13 cellular contexts compared by ENCODE assay signal in genomic region chr17:44546711-44547606, GRCh38. TPM values are rescaled to one million over a fixed set of nuclear protein-coding genes. Genes with fewer than 3 reads are reported as not detected.
DNase-seq lines count a peak whose midpoint lies in the region; ATAC-seq and TF ChIP-seq lines count a peak whose summit lies in the region.
"Had no signal": no experiment of that assay in that cellular context is flagged by ENCODE, and none has a peak within 500 bp of the region (broad histone marks: within the 10 kb centered on the region; RNA-seq: fewer than 3 reads in every experiment).

No MANE protein-coding gene starts in this region.

- H3K27ac Mint-ChIP-seq in type B pancreatic cell = peak overlapping the region; percentile 67
- H3K27ac Mint-ChIP-seq: activated CD4-positive, alpha-beta T cell treated with anti-CD3 and anti-CD28 coated beads for 36 hours; activated naive CD8-positive, alpha-beta T cell treated with anti-CD3 and anti-CD28 coated beads for 36 hours; naive thymus-derived CD8-positive, alpha-beta T cell had no signal

- peak; percentile 49 for DNase-seq in NOMO-1 treated with DMSO at 0.1 percent for 48 hours (lab: John Stamatoyannopoulos, UW; ENCODE audit: unreplicated experiment)
- no peak for DNase-seq in NOMO-1 treated with dmso at 0.1 percent for 144 hours (lab: John Stamatoyannopoulos, UW; ENCODE audit: unreplicated experiment)
- no peak for DNase-seq in type B pancreatic cell (ENCODE audit: extremely low spot score, unreplicated experiment)
- no peak for DNase-seq in left lung
- DNase-seq in aorta = no peak
- DNase-seq: activated CD4-positive, alpha-beta T cell treated with anti-CD3 and anti-CD28 coated beads for 36 hours; activated naive CD8-positive, alpha-beta T cell treated with anti-CD3 and anti-CD28 coated beads for 36 hours; naive thymus-derived CD8-positive, alpha-beta T cell; NCI-H1417; RPMI8226 had no signal

- H3K27me3 Mint-ChIP-seq in type B pancreatic cell = peaks cover 7% of the 10 kb centered on the region

- peaks cover 71% of the 10 kb centered on the region for H3K4me1 Mint-ChIP-seq in type B pancreatic cell (ENCODE audit: unreplicated experiment)
- H3K4me1 Mint-ChIP-seq: activated CD4-positive, alpha-beta T cell treated with anti-CD3 and anti-CD28 coated beads for 36 hours had no signal

- ATAC-seq in left lung (no peak), aorta (ENCODE audit: low FRiP score) (no peak), GM21360 (IDR thresholded peaks at IDR 0.05; ENCODE audit: unreplicated experiment) (no peak)
- ATAC-seq: activated CD4-positive, alpha-beta T cell treated with anti-CD3 and anti-CD28 coated beads for 36 hours; naive thymus-derived CD8-positive, alpha-beta T cell had no signal

- TF ChIP-seq CTCF in type B pancreatic cell (conservative IDR thresholded peaks at IDR 0.05) = no peak
- no peak for TF ChIP-seq CTCF in left lung (IDR thresholded peaks at IDR 0.05)

- WGBS in adipose tissue, 3 donors = 34 to 57% (median 45%) methylated on average over 4 of the region's 4 CpGs
- 45 to 51% methylated on average over 4 of the region's 4 CpGs for WGBS in aorta, 2 donors

- H3K4me1 ChIP-seq in iPS-20b (ENCODE audit: insufficient read depth, low read length) (peaks cover 49% of the 10 kb centered on the region), left lung (peaks cover 8 to 9% of the 10 kb centered on the region in 2 donors), aorta (ENCODE audit: control insufficient read depth in 1 of 2, insufficient read depth in 2 of 2, low read length in 2 of 2) (no peaks in the 10 kb centered on the region)

- peak overlapping the region; percentile 62; the same call in 1 of the 2 replicates for H3K9ac ChIP-seq in iPS-20b (ENCODE audit: low read depth, low read length)

- peak overlapping the region; percentile 53 for H3K4me3 Mint-ChIP-seq in type B pancreatic cell
- H3K4me3 Mint-ChIP-seq: activated CD4-positive, alpha-beta T cell treated with anti-CD3 and anti-CD28 coated beads for 36 hours; activated naive CD8-positive, alpha-beta T cell treated with anti-CD3 and anti-CD28 coated beads for 36 hours; naive thymus-derived CD8-positive, alpha-beta T cell had no signal

- peaks cover 66% of the 10 kb centered on the region for H3K27me3 ChIP-seq in iPS-20b (ENCODE audit: insufficient read depth, low read length)
- H3K27me3 ChIP-seq in left lung = peaks cover 0 to 9% of the 10 kb centered on the region in 2 donors
- H3K27me3 ChIP-seq in aorta (ENCODE audit: control insufficient read depth in 1 of 2, insufficient read depth in 2 of 2, low read length in 1 of 2) = no peaks in the 10 kb centered on the region

- no peaks in the 10 kb centered on the region for H3K9me3 Mint-ChIP-seq in type B pancreatic cell
- H3K9me3 Mint-ChIP-seq: activated naive CD8-positive, alpha-beta T cell treated with anti-CD3 and anti-CD28 coated beads for 36 hours; naive thymus-derived CD8-positive, alpha-beta T cell had no signal

- H3K4me3 ChIP-seq in iPS-20b (ENCODE audit: low read length) (peak overlapping the region; percentile 15; the same call in 1 of the 2 replicates), left lung (no peak overlapping the region), aorta (ENCODE audit: low read length in 2 of 2) (no peak overlapping the region)

- peak overlapping the region; percentile 22 for H3K27ac ChIP-seq in adipose tissue (ENCODE audit: low read depth, low read length)
- H3K27ac ChIP-seq in iPS-20b (ENCODE audit: low read length) = no peak overlapping the region
- peak overlapping the region in 1 of 2 donors; percentile 75 for H3K27ac ChIP-seq in left lung
- H3K27ac ChIP-seq in aorta (ENCODE audit: low read depth in 1 of 2, low read length in 2 of 2) = no peak overlapping the region

- no peaks in the 10 kb centered on the region for H3K9me3 ChIP-seq in iPS-20b (ENCODE audit: insufficient read depth, low read depth, low read length)
- H3K9me3 ChIP-seq in left lung = no peaks in the 10 kb centered on the region
- H3K9me3 ChIP-seq in aorta (ENCODE audit: control insufficient read depth, low read length) = no peaks in the 10 kb centered on the region

- H3K36me3 ChIP-seq in iPS-20b (ENCODE audit: insufficient read depth, low read depth, low read length) (no peaks in the 10 kb centered on the region), left lung (no peaks in the 10 kb centered on the region), aorta (ENCODE audit: control insufficient read depth in 1 of 2, insufficient read depth in 2 of 2, low read length in 1 of 2) (no peaks in the 10 kb centered on the region)

- no peaks in the 10 kb centered on the region for H3K36me3 Mint-ChIP-seq in type B pancreatic cell
- H3K36me3 Mint-ChIP-seq: activated naive CD8-positive, alpha-beta T cell treated with anti-CD3 and anti-CD28 coated beads for 36 hours; naive thymus-derived CD8-positive, alpha-beta T cell had no signal

- intact Hi-C loops in left lung (cut with DNase I) = no loop called here
- intact Hi-C loops in aorta (cut with DNase I) = no loop called here

RNA-seq across cellular contexts. Expression of gene FZD2, which starts 10.3 kb away (rescaled TPM):
- polyA plus RNA-seq in adipose tissue (1 to 10 TPM in 2 of 3 donors, under 1 TPM in 1; 0.45 to 1.7 (median 1.3) TPM), aorta (1 to 10 TPM; 3.9 to 9.8 TPM)
- total RNA-seq in type B pancreatic cell (ENCODE audit: low replicate concordance) (3.6 and 54.4 TPM in 2 replicates), left lung (10 to 100 TPM in 1 of 2 donors, 1 to 10 TPM in 1; 9.8 to 12.1 TPM), aorta (10 to 100 TPM in 1 of 2 donors, 1 to 10 TPM in 1; 7.4 to 22.1 TPM)
- total RNA-seq: activated naive CD8-positive, alpha-beta T cell treated with anti-CD3 and anti-CD28 coated beads for 36 hours had no signal

RNA-seq across cellular contexts. Expression of gene GPATCH8, which starts 43.8 kb away (rescaled TPM):
- polyA plus RNA-seq in adipose tissue (10 to 100 TPM in 1 of 3 donors, 1 to 10 TPM in 2; 5.8 to 11.2 (median 7.6) TPM), aorta (10 to 100 TPM in 1 of 2 donors, 1 to 10 TPM in 1; 4.9 to 11.8 TPM)
- total RNA-seq in type B pancreatic cell (ENCODE audit: low replicate concordance) (45.9 and 51.5 TPM in 2 replicates), left lung (10 to 100 TPM; 29.8 to 34.0 TPM), aorta (10 to 100 TPM; 42.7 to 56.5 TPM)
